In the genomic region with DNA sequence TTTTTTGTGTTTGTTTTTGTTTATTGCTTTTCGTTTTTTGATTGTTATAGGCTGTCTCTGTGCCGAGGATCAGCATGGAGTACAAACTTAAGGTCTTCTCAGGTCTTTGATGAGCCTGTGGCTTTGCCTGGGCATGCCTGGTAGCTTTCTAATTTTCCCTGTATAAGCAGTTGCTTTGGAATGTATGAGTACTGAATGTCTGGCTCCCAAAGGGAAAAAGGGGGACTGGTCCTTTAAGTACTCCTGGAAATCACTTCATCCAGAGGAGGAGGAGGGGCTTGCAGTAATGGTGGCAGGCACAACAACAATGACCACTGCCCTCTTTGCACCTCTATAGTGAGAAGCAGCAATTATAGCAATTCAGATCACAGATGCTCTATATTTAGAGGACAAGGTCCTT, we compare ENCODE assay signal across 29 cellular contexts.
DNase-seq lines count a peak whose midpoint lies in the region; ATAC-seq and TF ChIP-seq lines count a peak whose summit lies in the region.
"Had no signal": no experiment of that assay in that cellular context is flagged by ENCODE, and none has a peak within 500 bp of the region (broad histone marks: within the 10 kb centered on the region; RNA-seq: fewer than 3 reads in every experiment).

No MANE protein-coding gene starts in this region.

- no peak overlapping the region for H3K4me3 Mint-ChIP-seq in endothelial cell (ENCODE audit: unreplicated experiment)
- no peak overlapping the region for H3K4me3 Mint-ChIP-seq in activated CD8-positive, alpha-beta T cell treated with anti-CD3 and anti-CD28 coated beads, Interleukin-2, amount 10 ng/mL, durations not matched to agents 7 days and 5 days
- H3K4me3 Mint-ChIP-seq: activated B cell treated with CpG ODN at 0.5 μM for 24 hours; activated CD8-positive, alpha-beta memory T cell treated with anti-CD3 and anti-CD28 coated beads, Interleukin-2, amount 10 ng/mL, durations not matched to agents 7 days and 5 days; B cell; CD4-positive, alpha-beta memory T cell; central memory CD8-positive, alpha-beta T cell; dendritic cell treated with granulocyte-macrophage colony-stimulating factor and Interleukin-4, amounts not matched to agents 40 ng/mL and 50 ng/mL, for 4 days; endodermal cell; natural killer cell; T-cell had no signal

- no peak for TF ChIP-seq CTCF in endothelial cell (IDR thresholded peaks at IDR 0.05; ENCODE audit: unreplicated experiment)

- peaks cover 5% of the 10 kb centered on the region for H3K4me1 Mint-ChIP-seq in endothelial cell (ENCODE audit: unreplicated experiment)
- no peaks in the 10 kb centered on the region for H3K4me1 Mint-ChIP-seq in activated CD8-positive, alpha-beta T cell treated with anti-CD3 and anti-CD28 coated beads, Interleukin-2, amount 10 ng/mL, durations not matched to agents 7 days and 5 days (ENCODE audit: low read depth)
- H3K4me1 Mint-ChIP-seq: activated B cell treated with CpG ODN at 0.5 μM for 24 hours; activated CD8-positive, alpha-beta memory T cell treated with anti-CD3 and anti-CD28 coated beads, Interleukin-2, amount 10 ng/mL, durations not matched to agents 7 days and 5 days; B cell; central memory CD8-positive, alpha-beta T cell; endodermal cell; natural killer cell; T-cell had no signal

- POLR2A ChIA-PET in activated CD8-positive, alpha-beta T cell treated with anti-CD3 and anti-CD28 coated beads, Interleukin-2, amount 10 ng/mL, durations not matched to agents 7 days and 5 days (lab: Charles Lee), result no interaction called here

- peak overlapping the region; percentile 38; the same call in 1 of the 2 replicates for H3K27ac ChIP-seq in HUES6 (ENCODE audit: low read depth, low read length)
- H3K27ac ChIP-seq: esophagus squamous epithelium, psoas muscle, stomach, uterus had no signal

- no peaks in the 10 kb centered on the region for H3K36me3 ChIP-seq in HUES6 (ENCODE audit: control insufficient read depth, insufficient read depth, low read length)
- H3K36me3 ChIP-seq: uterus had no signal

- no peaks in the 10 kb centered on the region for H3K27me3 ChIP-seq in HUES6 (ENCODE audit: control insufficient read depth, insufficient read depth, low read length)
- H3K27me3 ChIP-seq: esophagus squamous epithelium, stomach, uterus had no signal

- H3K4me1 ChIP-seq in HUES6 (ENCODE audit: control insufficient read depth, insufficient read depth, low read length), result peaks cover 6% of the 10 kb centered on the region; the same call in 1 of the 2 replicates
- H3K4me1 ChIP-seq: esophagus squamous epithelium, psoas muscle, stomach, uterus had no signal

- no peak for ATAC-seq in activated CD8-positive, alpha-beta T cell treated with anti-CD3 and anti-CD28 coated beads, Interleukin-2, amount 10 ng/mL, durations not matched to agents 7 days and 5 days
- no peak for ATAC-seq in GM21737 (IDR thresholded peaks at IDR 0.05; ENCODE audit: unreplicated experiment)
- ATAC-seq: activated CD8-positive, alpha-beta memory T cell treated with anti-CD3 and anti-CD28 coated beads, Interleukin-2, amount 10 ng/mL, durations not matched to agents 7 days and 5 days; natural killer cell; psoas muscle; sciatic nerve; T-cell had no signal

- H3K4me3 ChIP-seq in HUES6 (ENCODE audit: low read depth, low read length), result no peak overlapping the region
- H3K4me3 ChIP-seq: esophagus squamous epithelium, psoas muscle, stomach, uterus had no signal

- H3K27ac Mint-ChIP-seq in endothelial cell (ENCODE audit: unreplicated experiment), result peak overlapping the region; percentile 75
- no peak overlapping the region for H3K27ac Mint-ChIP-seq in activated CD8-positive, alpha-beta T cell treated with anti-CD3 and anti-CD28 coated beads, Interleukin-2, amount 10 ng/mL, durations not matched to agents 7 days and 5 days
- H3K27ac Mint-ChIP-seq: activated B cell treated with CpG ODN at 0.5 μM for 24 hours; activated CD8-positive, alpha-beta memory T cell treated with anti-CD3 and anti-CD28 coated beads, Interleukin-2, amount 10 ng/mL, durations not matched to agents 7 days and 5 days; B cell; dendritic cell treated with granulocyte-macrophage colony-stimulating factor and Interleukin-4, amounts not matched to agents 40 ng/mL and 50 ng/mL, for 4 days; endodermal cell; natural killer cell; T-cell had no signal

- CTCF ChIA-PET in activated CD8-positive, alpha-beta T cell treated with anti-CD3 and anti-CD28 coated beads, Interleukin-2, amount 10 ng/mL, durations not matched to agents 7 days and 5 days (lab: Charles Lee), result no interaction called here

- H3K9me3 ChIP-seq in HUES6 (ENCODE audit: control insufficient read depth, insufficient read depth, low read depth, low read length), result no peaks in the 10 kb centered on the region
- H3K9me3 ChIP-seq: esophagus squamous epithelium, psoas muscle, stomach, uterus had no signal

- DNase-seq in EH (ENCODE audit: low read depth) (peak; percentile 33), endothelial cell (ENCODE audit: low spot score) (no peak), iPS-NIHi11 (ENCODE audit: low spot score) (peak; percentile 33), DMS153 (lab: John Stamatoyannopoulos, UW) (no peak)
- DNase-seq in activated CD8-positive, alpha-beta T cell treated with anti-CD3 and anti-CD28 coated beads, Interleukin-2, amount 10 ng/mL, durations not matched to agents 7 days and 5 days, result no peak
- DNase-seq in stimulated activated CD4-positive, alpha-beta T cell treated with anti-CD3 and anti-CD28 coated beads, Interleukin-2, amount 100 ng/mL, for 24 hours, result no peak
- DNase-seq: activated B cell treated with CpG ODN at 0.5 μM for 24 hours; activated CD8-positive, alpha-beta memory T cell treated with anti-CD3 and anti-CD28 coated beads, Interleukin-2, amount 10 ng/mL, durations not matched to agents 7 days and 5 days; activated naive CD4-positive, alpha-beta T cell treated with Interleukin-2 at 50 U/mL for 16 hours; CD4-positive, alpha-beta memory T cell; endodermal cell; esophagus squamous epithelium; glutamatergic neuron; kidney; natural killer cell; NCI-H1092 treated with DMSO at 0.1 percent for 48 hours; NCI-H1694 treated with DMSO at 0.1 percent for 48 hours; occipital lobe; psoas muscle; stimulated activated CD4-positive, alpha-beta T cell treated with anti-CD3 and anti-CD28 coated beads, Interleukin-2, amount 100 ng/mL, for 48 hours; stomach; T-cell; uterus had no signal

- peaks cover 3% of the 10 kb centered on the region for H3K27me3 Mint-ChIP-seq in endothelial cell (ENCODE audit: unreplicated experiment)
- H3K27me3 Mint-ChIP-seq in activated CD8-positive, alpha-beta T cell treated with anti-CD3 and anti-CD28 coated beads, Interleukin-2, amount 10 ng/mL, durations not matched to agents 7 days and 5 days (ENCODE audit: low read depth), result no peaks in the 10 kb centered on the region
- H3K27me3 Mint-ChIP-seq: activated B cell treated with CpG ODN at 0.5 μM for 24 hours; activated CD8-positive, alpha-beta memory T cell treated with anti-CD3 and anti-CD28 coated beads, Interleukin-2, amount 10 ng/mL, durations not matched to agents 7 days and 5 days; B cell; CD4-positive, alpha-beta memory T cell; central memory CD8-positive, alpha-beta T cell; dendritic cell treated with granulocyte-macrophage colony-stimulating factor and Interleukin-4, amounts not matched to agents 40 ng/mL and 50 ng/mL, for 4 days; T-cell had no signal

- no peak overlapping the region for H3K9ac ChIP-seq in HUES6 (ENCODE audit: low read length)

- H3K9me3 Mint-ChIP-seq in endothelial cell (ENCODE audit: unreplicated experiment), result no peaks in the 10 kb centered on the region
- peaks cover 10% of the 10 kb centered on the region for H3K9me3 Mint-ChIP-seq in activated CD8-positive, alpha-beta T cell treated with anti-CD3 and anti-CD28 coated beads, Interleukin-2, amount 10 ng/mL, durations not matched to agents 7 days and 5 days (ENCODE audit: insufficient read depth)

- H3K36me3 Mint-ChIP-seq in endothelial cell (ENCODE audit: low read depth, unreplicated experiment), result peaks cover 14% of the 10 kb centered on the region
- peaks cover 53% of the 10 kb centered on the region for H3K36me3 Mint-ChIP-seq in activated CD8-positive, alpha-beta T cell treated with anti-CD3 and anti-CD28 coated beads, Interleukin-2, amount 10 ng/mL, durations not matched to agents 7 days and 5 days (ENCODE audit: low read depth)

Comparison
In these comparisons a context has a peak if more than half of its experiments do, and no peak if none do; other contexts are left out.
1. DNase-seq: peak in EH (single experiment) and iPS-NIHi11 (single experiment); none in endothelial cell (single experiment), DMS153 (single experiment), activated CD8-positive, alpha-beta T cell treated with anti-CD3 and anti-CD28 coated beads, Interleukin-2, amount 10 ng/mL, durations not matched to agents 7 days and 5 days (single experiment) and stimulated activated CD4-positive, alpha-beta T cell treated with anti-CD3 and anti-CD28 coated beads, Interleukin-2, amount 100 ng/mL, for 24 hours (0 of 2).